ENCODE assay signal across 12 cellular contexts in genomic region chr21:37557261-37557950, GRCh38.
DNase-seq lines count a peak whose midpoint lies in the region; ATAC-seq, FAIRE-seq and TF ChIP-seq lines count a peak whose summit lies in the region.
"Had no signal": no experiment of that assay in that cellular context is flagged by ENCODE, and none has a peak within 500 bp of the region (broad histone marks: within the 10 kb centered on the region; RNA-seq: fewer than 3 reads in every experiment).

No MANE protein-coding gene starts in this region.

- DNase-seq in GM12892 (ENCODE audit: insufficient read length) (peak; percentile 64), ecto neural progenitor cell (ENCODE audit: low spot score) (no peak), H9 (no peak), T-helper 9 cell (no peak), activated gamma-delta T cell treated with Interleukin-2 at 50 U/mL for 16 hours (no peak)
- DNase-seq: activated T-cell treated with anti-CD3 and anti-CD28 coated beads, Interleukin-2, amount 50 U/mL, for 4 hours; DMS 273 treated with DMSO at 0.1 percent for 48 hours had no signal

- no peak overlapping the region for H2BK12ac ChIP-seq in H9 (ENCODE audit: insufficient read length, low read depth, low read length)

- H3T11ph ChIP-seq in H9 (ENCODE audit: low read length), result no peak overlapping the region

- peak; percentile 82 for FAIRE-seq in GM12892 (lab: Jason Lieb, UNC)

- H2BK20ac ChIP-seq in H9 (ENCODE audit: low read depth, low read length, poor library complexity, severe bottlenecking), result no peak overlapping the region

- no peaks in the 10 kb centered on the region for H3K4me1 ChIP-seq in H9 (ENCODE audit: insufficient read depth, low read length)

- no CpG with 5 or more reads among the region's 8 CpGs for WGBS in H9 (ENCODE audit: extremely low coverage, insufficient read length, low lambda C conversion rate)

- no peaks in the 10 kb centered on the region for H3K27me3 ChIP-seq in H9 (ENCODE audit: insufficient read depth, low read length)

- H4K8ac ChIP-seq in H9 (replicated peaks; ENCODE audit: insufficient read length, low read depth, low read length), result no peak overlapping the region

- no peak overlapping the region for H3K56ac ChIP-seq in H9 (ENCODE audit: insufficient read length, low read depth, low read length)

- no peak overlapping the region for H2BK120ac ChIP-seq in H9 (ENCODE audit: low read depth, low read length, poor library complexity, severe bottlenecking)

- peaks cover 3% of the 10 kb centered on the region for H3K27me3 Mint-ChIP-seq in H9 (ENCODE audit: low read depth)
- H3K27me3 Mint-ChIP-seq: IgD-negative memory B cell had no signal

- no peaks in the 10 kb centered on the region; a peak in 1 of 4 replicates for H3K4me1 Mint-ChIP-seq in H9

- H3K14ac ChIP-seq in H9 (ENCODE audit: insufficient read depth, low read length), result no peak overlapping the region

- H4K5ac ChIP-seq in H9 (ENCODE audit: insufficient read length, low read depth, low read length), result no peak overlapping the region

- no peak overlapping the region for H2BK15ac ChIP-seq in H9 (ENCODE audit: low read depth, low read length)

- ATAC-seq in GM19467 (IDR thresholded peaks at IDR 0.05; ENCODE audit: unreplicated experiment) (peak; percentile 86), HG03097 (IDR thresholded peaks at IDR 0.05; ENCODE audit: low FRiP score, unreplicated experiment) (peak; percentile 85), esophagus mucosa (peak; percentile 28)
- ATAC-seq: activated T-cell treated with anti-CD3 and anti-CD28 coated beads, Interleukin-2, amount 50 U/mL, for 4 hours had no signal

- H3K9ac ChIP-seq in H9 (ENCODE audit: extremely low read depth, insufficient read length, low read length), result no peak overlapping the region

- TF ChIP-seq POLR2A in GM12892 (IDR thresholded peaks at IDR 0.05; ENCODE audit: low read depth, low read length), result no peak

- no peak overlapping the region for H3K27ac ChIP-seq in H9 (ENCODE audit: insufficient read length, low read depth, low read length)

- H2AK5ac ChIP-seq in H9 (ENCODE audit: insufficient read length, low read length), result no peak overlapping the region

- no peak overlapping the region for H3K4ac ChIP-seq in H9 (ENCODE audit: low read depth, low read length)

- no peaks in the 10 kb centered on the region; a peak in 1 of 5 replicates for H3K9me3 Mint-ChIP-seq in H9

- no peak overlapping the region for H3K18ac ChIP-seq in H9 (ENCODE audit: insufficient read length, low read depth, low read length)

- H3K4me3 Mint-ChIP-seq in H9, result no peak overlapping the region
- H3K4me3 Mint-ChIP-seq: activated T-cell treated with anti-CD3 and anti-CD28 coated beads, Interleukin-2, amount 50 U/mL, for 4 hours; IgD-negative memory B cell; mesothelial cell of epicardium had no signal

- no peaks in the 10 kb centered on the region; a peak in 1 of 7 replicates for H3K36me3 Mint-ChIP-seq in H9 (ENCODE audit: insufficient read depth in 1 of 3, low read depth in 3 of 3)
- H3K36me3 Mint-ChIP-seq: IgD-negative memory B cell, mesothelial cell of epicardium had no signal

- H2BK5ac ChIP-seq in H9 (ENCODE audit: insufficient read length, low read length), result no peak overlapping the region

- H3K79me2 ChIP-seq in H9 (ENCODE audit: insufficient read depth, low read length), result no peaks in the 10 kb centered on the region

- no peaks in the 10 kb centered on the region for H4K20me1 ChIP-seq in H9 (ENCODE audit: control insufficient read depth, insufficient read depth, insufficient read length)

- H4K91ac ChIP-seq in H9 (ENCODE audit: insufficient read length, low read depth, low read length), result no peak overlapping the region

- no peaks in the 10 kb centered on the region for H3K23me2 ChIP-seq in H9 (ENCODE audit: insufficient read length, low read depth, low read length, poor library complexity, severe bottlenecking)

- no peaks in the 10 kb centered on the region for H3K9me3 ChIP-seq in H9 (ENCODE audit: control insufficient read depth, low read depth, low read length)

- no peak overlapping the region for H3K4me2 ChIP-seq in H9 (ENCODE audit: insufficient read depth, insufficient read length, low read length)

- H3K23ac ChIP-seq in H9 (ENCODE audit: insufficient read length, low read depth, low read length), result no peak overlapping the region

- H3K27ac Mint-ChIP-seq in H9, result no peak overlapping the region
- H3K27ac Mint-ChIP-seq: mesothelial cell of epicardium had no signal

- no peak overlapping the region for H2AFZ ChIP-seq in H9 (ENCODE audit: low read length)

- H3K79me1 ChIP-seq in H9 (ENCODE audit: insufficient read depth, low read depth, low read length, poor library complexity, severe bottlenecking), result no peaks in the 10 kb centered on the region

- TF ChIP-seq CTCF in H9 (conservative IDR thresholded peaks at IDR 0.05), result no peak

Comparison
In these comparisons a context has a peak if more than half of its experiments do, and no peak if none do; other contexts are left out.
1. ATAC-seq: peak in every context shown above with its lines; median percentile 86 in GM19467; 85 in HG03097; 28 in esophagus mucosa.